In genomic region chr22:26905076-26905475, GRCh38 we compare ENCODE assay signal across 24 cellular contexts.
"Had no signal": no experiment of that assay in that cellular context is flagged by ENCODE, and none has a peak within 500 bp of the region (broad histone marks: within the 10 kb centered on the region; RNA-seq: fewer than 3 reads in every experiment).

No MANE protein-coding gene starts in this region.

- H3K27ac Mint-ChIP-seq: mesothelial cell of epicardium, naive B cell, nephron progenitor cell, progenitor cell of endocrine pancreas had no signal

- H3K4me3 Mint-ChIP-seq: mesothelial cell of epicardium; nephron progenitor cell; stimulated activated memory B cell treated with anti-CD40 and anti-IgM and Interleukin-4, amounts not matched to agents 10 μg/mL and 1 μg/mL and 100 μg/mL, for 72 hours had no signal

- H3K9me3 ChIP-seq: ovary, suprapubic skin, thoracic aorta, tibial artery, upper lobe of right lung had no signal

- H3K27ac ChIP-seq: left ventricle myocardium inferior, ovary, skin epidermis, suprapubic skin, thoracic aorta, tibial artery, upper lobe of right lung had no signal

- ATAC-seq: natural killer cell; right cardiac atrium; sciatic nerve; stimulated activated memory B cell treated with anti-CD40 and anti-IgM and Interleukin-4, amounts not matched to agents 10 μg/mL and 1 μg/mL and 100 μg/mL, for 72 hours; upper lobe of right lung had no signal

- H3K27me3 ChIP-seq: suprapubic skin, tibial artery had no signal

- H3K9me3 Mint-ChIP-seq: mesothelial cell of epicardium, natural killer cell, nephron progenitor cell had no signal

- DNase-seq: hippocampal formation; islet precursor cell; left ventricle myocardium inferior; naive B cell; natural killer cell; nephron progenitor cell; ovary; retina; right cardiac atrium; stimulated activated CD4-positive, alpha-beta T cell treated with anti-CD3 and anti-CD28 coated beads, Interleukin-12 subunit alpha, Interleukin-12 subunit beta, amount 100 ng/mL, for 4 hours; stimulated activated CD4-positive, alpha-beta T cell treated with anti-CD3 and anti-CD28 coated beads, Interleukin-15, amount 100 ng/mL, for 24 hours; stimulated activated CD4-positive, alpha-beta T cell treated with anti-CD3 and anti-CD28 coated beads, Interleukin-4, amount 100 ng/mL, for 24 hours; stimulated activated naive CD4-positive, alpha-beta T cell treated with Interleukin-2 at 50 U/mL for 16 hours; tibial artery; trophoblast cell; upper lobe of right lung had no signal

- H3K36me3 ChIP-seq: left ventricle myocardium inferior, ovary, suprapubic skin, thoracic aorta, tibial artery, upper lobe of right lung had no signal

- H3K4me3 ChIP-seq: left ventricle myocardium inferior, lung, ovary, skin epidermis, suprapubic skin, thoracic aorta, tibial artery, upper lobe of right lung had no signal

- H3K36me3 Mint-ChIP-seq: mesothelial cell of epicardium, natural killer cell had no signal
